In genomic region chr12:42119085-42119633, GRCh38 we compare ENCODE assay signal across 14 cellular contexts. TPM values are rescaled to one million over a fixed set of nuclear protein-coding genes. Genes with fewer than 3 reads are reported as not detected.
DNase-seq lines count a peak whose midpoint lies in the region; ATAC-seq and TF ChIP-seq lines count a peak whose summit lies in the region.
"Had no signal": no experiment of that assay in that cellular context is flagged by ENCODE, and none has a peak within 500 bp of the region (broad histone marks: within the 10 kb centered on the region; RNA-seq: fewer than 3 reads in every experiment).

No MANE protein-coding gene starts in this region.

- H3K9me3 Mint-ChIP-seq in activated naive CD8-positive, alpha-beta T cell (ENCODE audit: low read depth) = peaks cover 3% of the 10 kb centered on the region
- peaks cover 8% of the 10 kb centered on the region for H3K9me3 Mint-ChIP-seq in activated naive CD8-positive, alpha-beta T cell treated with anti-CD3 and anti-CD28 coated beads for 36 hours

- H3K79me2 ChIP-seq in fibroblast of lung (ENCODE audit: control insufficient read depth, insufficient read depth, low read length) = peaks cover 2% of the 10 kb centered on the region

- no peaks in the 10 kb centered on the region for H3K27me3 Mint-ChIP-seq in activated naive CD8-positive, alpha-beta T cell
- no peaks in the 10 kb centered on the region for H3K27me3 Mint-ChIP-seq in activated naive CD8-positive, alpha-beta T cell treated with anti-CD3 and anti-CD28 coated beads for 36 hours
- H3K27me3 Mint-ChIP-seq: B cell; stimulated activated naive B cell treated with anti-CD40 and anti-IgM and Interleukin-4, amounts not matched to agents 10 μg/mL and 1 μg/mL and 100 μg/mL, for 72 hours had no signal

- no peak overlapping the region for H3K4me3 Mint-ChIP-seq in activated naive CD8-positive, alpha-beta T cell
- H3K4me3 Mint-ChIP-seq in activated naive CD8-positive, alpha-beta T cell treated with anti-CD3 and anti-CD28 coated beads for 36 hours = no peak overlapping the region
- H3K4me3 Mint-ChIP-seq: B cell; stimulated activated naive B cell treated with anti-CD40 and anti-IgM and Interleukin-4, amounts not matched to agents 10 μg/mL and 1 μg/mL and 100 μg/mL, for 72 hours had no signal

- peaks cover 8% of the 10 kb centered on the region for H3K36me3 ChIP-seq in SJSA1
- no peaks in the 10 kb centered on the region for H3K36me3 ChIP-seq in fibroblast of lung (ENCODE audit: control insufficient read depth, insufficient read depth, low read length)
- H3K36me3 ChIP-seq: ascending aorta had no signal

- no peak overlapping the region for H3K27ac ChIP-seq in SJSA1
- peak overlapping the region; percentile 72 for H3K27ac ChIP-seq in fibroblast of lung (ENCODE audit: insufficient read depth, low read length)
- H3K27ac ChIP-seq: neutrophil had no signal

- ATAC-seq in GM18498 (IDR thresholded peaks at IDR 0.05; ENCODE audit: unreplicated experiment) (no peak), GM18502 (IDR thresholded peaks at IDR 0.05; ENCODE audit: poor library complexity, unreplicated experiment) (no peak)
- ATAC-seq: stimulated activated naive B cell treated with anti-CD40 and anti-IgM and Interleukin-4, amounts not matched to agents 10 μg/mL and 1 μg/mL and 100 μg/mL, for 72 hours had no signal

- H2AFZ ChIP-seq in fibroblast of lung (ENCODE audit: low read length) = no peak overlapping the region

- peaks cover 32% of the 10 kb centered on the region for H3K36me3 Mint-ChIP-seq in activated naive CD8-positive, alpha-beta T cell
- peaks cover 42% of the 10 kb centered on the region for H3K36me3 Mint-ChIP-seq in activated naive CD8-positive, alpha-beta T cell treated with anti-CD3 and anti-CD28 coated beads for 36 hours

- H3K27me3 ChIP-seq in SJSA1 (replicated peaks) (no peaks in the 10 kb centered on the region), fibroblast of lung (ENCODE audit: control insufficient read depth, insufficient read depth, low read length) (no peaks in the 10 kb centered on the region)
- H3K27me3 ChIP-seq: ascending aorta, neutrophil had no signal

- H3K4me1 ChIP-seq in SJSA1 (replicated peaks) = peaks cover 16% of the 10 kb centered on the region
- peaks cover 2% of the 10 kb centered on the region for H3K4me1 ChIP-seq in fibroblast of lung (ENCODE audit: control insufficient read depth, extremely low read depth, insufficient read depth, low read length)

- H3K4me3 ChIP-seq in SJSA1 (no peak overlapping the region), fibroblast of lung (replicated peaks in 1 of 4; ENCODE audit: control extremely low read depth in 1 of 4, insufficient read depth in 1 of 4, low read depth in 3 of 4, low read length in 4 of 4) (no peak overlapping the region)
- H3K4me3 ChIP-seq: ascending aorta had no signal

- no peak for DNase-seq in activated naive CD8-positive, alpha-beta T cell treated with anti-CD3 and anti-CD28 coated beads for 36 hours
- DNase-seq in SJSA1 (ENCODE audit: low read depth in 1 of 2, low spot score in 2 of 2) = peak; percentile 36 to 51
- peak; percentile 86 to 90 for DNase-seq in fibroblast of lung (ENCODE audit: low read depth in 2 of 2)
- DNase-seq in stromal cell of bone marrow (ENCODE audit: low read depth) = peak; percentile 52
- DNase-seq in NCI-H446 treated with DMSO at 0.1 percent for 48 hours (lab: John Stamatoyannopoulos, UW) = no peak
- DNase-seq: activated CD8-positive, alpha-beta memory T cell treated with anti-CD3 and anti-CD28 coated beads for 24 hours; NCI-H1436; stimulated activated naive B cell treated with anti-CD40 and anti-IgM and Interleukin-4, amounts not matched to agents 10 μg/mL and 1 μg/mL and 100 μg/mL, for 72 hours had no signal

- peak overlapping the region; percentile 54 for H3K27ac Mint-ChIP-seq in activated naive CD8-positive, alpha-beta T cell
- H3K27ac Mint-ChIP-seq in activated naive CD8-positive, alpha-beta T cell treated with anti-CD3 and anti-CD28 coated beads for 36 hours = no peak overlapping the region
- H3K27ac Mint-ChIP-seq: B cell; stimulated activated naive B cell treated with anti-CD40 and anti-IgM and Interleukin-4, amounts not matched to agents 10 μg/mL and 1 μg/mL and 100 μg/mL, for 72 hours had no signal

- H3K4me1 Mint-ChIP-seq in activated naive CD8-positive, alpha-beta T cell (ENCODE audit: low read depth) = peaks cover 10% of the 10 kb centered on the region
- H3K4me1 Mint-ChIP-seq in activated naive CD8-positive, alpha-beta T cell treated with anti-CD3 and anti-CD28 coated beads for 36 hours = peaks cover 6% of the 10 kb centered on the region

- H3K4me2 ChIP-seq in fibroblast of lung (ENCODE audit: extremely low read depth, insufficient read depth, low read length) = no peak overlapping the region

- no peaks in the 10 kb centered on the region for H4K20me1 ChIP-seq in fibroblast of lung (ENCODE audit: control insufficient read depth, extremely low read depth, insufficient read depth, low read length)

- TF ChIP-seq CTCF in fibroblast of lung (conservative IDR thresholded peaks at IDR 0.05 in 1 of 2, IDR thresholded peaks at IDR 0.05 in 1 of 2; ENCODE audit: low read depth in 1 of 2, low read length in 2 of 2) = no peak

- H3K9ac ChIP-seq in fibroblast of lung (ENCODE audit: insufficient read depth, low read length) = no peak overlapping the region

- H3K9me3 ChIP-seq in SJSA1 (replicated peaks) = no peaks in the 10 kb centered on the region
- H3K9me3 ChIP-seq in fibroblast of lung (ENCODE audit: control insufficient read depth, insufficient read depth, low read depth, low read length) = no peaks in the 10 kb centered on the region
- H3K9me3 ChIP-seq: ascending aorta, neutrophil had no signal

RNA-seq across cellular contexts. Expression of gene GXYLT1, which starts 25.5 kb away (rescaled TPM):
- total RNA-seq in activated naive CD8-positive, alpha-beta T cell treated with anti-CD3 and anti-CD28 coated beads for 36 hours = 1 to 10 TPM; 7.0 to 7.1 TPM
- 18.3 and 24.3 TPM in 2 replicates for total RNA-seq in SJSA1 (2014; rRNA removed; shearing (Covaris generic))
- 10.5 and 10.7 TPM in 2 replicates for total RNA-seq in fibroblast of lung
- 14.6 and 14.8 TPM in 2 replicates for polyA plus RNA-seq in fibroblast of lung
- polyA plus RNA-seq in fibroblast of lung (2012) = 8.4 TPM in 2 replicates
- polyA minus RNA-seq in fibroblast of lung (ENCODE audit: low replicate concordance) = 0.12 and 0.48 TPM in 2 replicates

Comparison
In these comparisons a context has a peak if more than half of its experiments do, and no peak if none do; other contexts are left out.
1. DNase-seq: peak in SJSA1 (2 of 2), fibroblast of lung (2 of 2) and stromal cell of bone marrow (single experiment); none in activated naive CD8-positive, alpha-beta T cell treated with anti-CD3 and anti-CD28 coated beads for 36 hours (single experiment) and NCI-H446 treated with DMSO at 0.1 percent for 48 hours (single experiment).